Comparison of ENCODE assay signal across 20 cellular contexts in the genomic region with DNA sequence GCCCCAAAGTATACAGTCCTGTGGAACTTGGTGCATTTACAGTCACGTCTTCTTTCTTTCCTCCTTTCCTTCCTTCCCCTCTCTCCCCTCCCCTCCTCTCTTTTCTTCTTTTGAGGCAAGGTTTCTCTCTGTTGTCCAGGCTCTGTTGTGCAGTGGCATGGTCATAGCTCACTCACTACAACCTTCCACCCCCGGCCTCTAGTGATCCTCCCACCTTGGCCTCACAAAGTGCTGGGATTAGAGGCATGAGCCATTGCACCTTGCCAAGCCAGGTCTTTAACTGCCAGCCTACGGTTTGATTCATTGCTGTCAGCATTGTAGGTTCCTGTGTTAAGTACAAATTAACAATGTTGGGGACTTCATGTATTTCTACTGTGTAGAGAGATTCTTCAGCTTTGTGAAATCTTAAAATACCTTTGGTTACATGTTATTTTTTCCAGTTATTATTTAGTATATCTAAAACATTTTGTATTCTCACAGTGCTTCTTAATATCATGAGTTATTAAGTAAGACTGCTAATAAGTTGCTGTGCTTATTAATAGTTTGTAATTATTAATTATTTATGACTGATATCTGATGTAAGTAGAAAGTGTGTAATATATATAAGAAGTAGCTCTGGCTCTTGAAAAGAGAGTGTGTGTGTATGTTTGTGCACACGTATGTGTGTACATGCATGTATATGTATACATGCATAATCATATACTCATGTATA.
"Had no signal": no experiment of that assay in that cellular context is flagged by ENCODE, and none has a peak within 500 bp of the region (broad histone marks: within the 10 kb centered on the region; RNA-seq: fewer than 3 reads in every experiment).

No MANE protein-coding gene starts in this region.

- H3K27me3 Mint-ChIP-seq: memory B cell had no signal

- H3K27ac ChIP-seq: dorsolateral prefrontal cortex, lower lobe of right lung, neutrophil, pancreas, right lobe of liver, stomach, thyroid gland had no signal

- H3K4me3 ChIP-seq: dorsolateral prefrontal cortex, lower lobe of right lung, pancreas, right lobe of liver, stomach, thyroid gland had no signal

- DNase-seq: dorsolateral prefrontal cortex; effector CD4-positive, alpha-beta T cell; left ventricle myocardium superior; lower lobe of right lung; natural killer cell; pancreas; retina; right lobe of liver; small intestine; stimulated activated CD4-positive, alpha-beta T cell treated with anti-CD3 and anti-CD28 coated beads, Interleukin-15, amount 100 ng/mL, for 24 hours; stimulated activated CD4-positive, alpha-beta T cell treated with anti-CD3 and anti-CD28 coated beads, Interleukin-2, amount 100 ng/mL, for 48 hours; stimulated activated CD8-positive, alpha-beta memory T cell treated with anti-CD3 and anti-CD28 coated beads, Interleukin-4, amount 100 ng/mL, for 48 hours; stimulated activated naive CD4-positive, alpha-beta T cell treated with Interleukin-2 at 50 U/mL for 16 hours; stomach; thyroid gland; trophoblast cell had no signal

- ATAC-seq: left ventricle myocardium superior, lower lobe of right lung, natural killer cell, pancreas, right lobe of liver had no signal

- H3K36me3 Mint-ChIP-seq: memory B cell, natural killer cell had no signal

- H3K9me3 Mint-ChIP-seq: memory B cell, natural killer cell had no signal

- H3K27ac Mint-ChIP-seq: memory B cell, natural killer cell had no signal

- H3K36me3 ChIP-seq: lower lobe of right lung, neutrophil, pancreas, right lobe of liver, stomach, thyroid gland had no signal

- H3K4me3 Mint-ChIP-seq: memory B cell, natural killer cell had no signal

- H3K27me3 ChIP-seq: dorsolateral prefrontal cortex, neutrophil, pancreas, right lobe of liver, stomach, thyroid gland had no signal

- H3K4me1 ChIP-seq: lower lobe of right lung, right lobe of liver, thyroid gland had no signal

- FAIRE-seq: frontal cortex, keratinocyte, pancreas, small intestine had no signal

- H3K9me3 ChIP-seq: lower lobe of right lung, neutrophil, pancreas, right lobe of liver, stomach, thyroid gland had no signal

- H3K4me1 Mint-ChIP-seq: memory B cell had no signal
